In genomic region chr4:119841361-119841760, GRCh38 we compare ENCODE assay signal across 24 cellular contexts.
DNase-seq lines count a peak whose midpoint lies in the region; TF ChIP-seq lines count a peak whose summit lies in the region.
"Had no signal": no experiment of that assay in that cellular context is flagged by ENCODE, and none has a peak within 500 bp of the region (broad histone marks: within the 10 kb centered on the region; RNA-seq: fewer than 3 reads in every experiment).

No MANE protein-coding gene starts in this region.

- H3K4me2 ChIP-seq in GM23248 (ENCODE audit: unreplicated experiment): no peak overlapping the region

- no peaks in the 10 kb centered on the region for H3K79me2 ChIP-seq in GM23248 (ENCODE audit: insufficient read depth)

- DNase-seq in AG08396 (ENCODE audit: low spot score) (peak; percentile 7), GM23248 (peak; percentile 2), HT-29 (ENCODE audit: low spot score) (peak; percentile 43), brain microvascular endothelial cell (peak; percentile 22), WERI-Rb-1 (no peak), SW 1271 (lab: John Stamatoyannopoulos, UW) (no peak), NCI-H2029 treated with DMSO at 0.1 percent for 48 hours (lab: John Stamatoyannopoulos, UW) (no peak), GM13977 (ENCODE audit: low spot score) (no peak)
- DNase-seq: activated CD4-positive, alpha-beta T cell treated with anti-CD3 and anti-CD28 coated beads, Interleukin-2, amount 50 U/mL, for 48 hours; activated effector memory CD4-positive, alpha-beta T cell treated with Interleukin-2 at 50 U/mL for 16 hours; AML-193; CD4-positive, alpha-beta memory T cell; GF-D8; H7; heart right ventricle; left lung; naive thymus-derived CD8-positive, alpha-beta T cell; NCI-H187 treated with DMSO at 0.1 percent for 48 hours; NCI-H69; stimulated activated CD4-positive, alpha-beta T cell treated with anti-CD3 and anti-CD28 coated beads, Interleukin-2, amount 100 ng/mL, for 48 hours; substantia nigra had no signal

- H3K4me3 ChIP-seq in GM23248: no peak overlapping the region
- H3K4me3 ChIP-seq in brain microvascular endothelial cell (ENCODE audit: low read depth, low read length): no peak overlapping the region
- H3K4me3 ChIP-seq in WERI-Rb-1 (ENCODE audit: low read depth, low read length): no peak overlapping the region
- H3K4me3 ChIP-seq: heart right ventricle, left lung, SK-N-MC had no signal

- no peaks in the 10 kb centered on the region for H3K4me1 ChIP-seq in GM23248 (ENCODE audit: insufficient read depth)
- H3K4me1 ChIP-seq: heart right ventricle, left lung had no signal

- no peaks in the 10 kb centered on the region for H3K9me2 ChIP-seq in GM23248 (ENCODE audit: insufficient read depth)

- H3K36me3 ChIP-seq in GM23248 (ENCODE audit: low read depth) (no peaks in the 10 kb centered on the region), brain microvascular endothelial cell (replicated peaks) (no peaks in the 10 kb centered on the region), WERI-Rb-1 (no peaks in the 10 kb centered on the region)
- H3K36me3 ChIP-seq: heart right ventricle, left lung had no signal

- no peaks in the 10 kb centered on the region for H4K20me1 ChIP-seq in GM23248 (ENCODE audit: insufficient read depth)

- H3K27me3 ChIP-seq in GM23248 (replicated peaks; ENCODE audit: insufficient read depth): no peaks in the 10 kb centered on the region
- H3K27me3 ChIP-seq in brain microvascular endothelial cell (replicated peaks): no peaks in the 10 kb centered on the region
- no peaks in the 10 kb centered on the region for H3K27me3 ChIP-seq in WERI-Rb-1 (ENCODE audit: insufficient read depth, low read depth, severe bottlenecking)
- H3K27me3 ChIP-seq: heart right ventricle, left lung had no signal

- no peak for TF ChIP-seq CTCF in brain microvascular endothelial cell (IDR thresholded peaks at IDR 0.05; ENCODE audit: low read depth, low read length, missing control alignments)
- no peak for TF ChIP-seq CTCF in WERI-Rb-1 (IDR thresholded peaks at IDR 0.05; ENCODE audit: low read depth, low read length)
- no peak for TF ChIP-seq CTCF in GM13977 (IDR thresholded peaks at IDR 0.05; ENCODE audit: extremely low read depth, insufficient read depth, missing control alignments)

- H3K9me3 ChIP-seq in GM23248 (ENCODE audit: low read depth) (no peaks in the 10 kb centered on the region), WERI-Rb-1 (ENCODE audit: severe bottlenecking) (no peaks in the 10 kb centered on the region)
- H3K9me3 ChIP-seq: left lung had no signal

- no peak overlapping the region for H2AFZ ChIP-seq in GM23248

- H3K9ac ChIP-seq in GM23248: no peak overlapping the region

- H3K27ac ChIP-seq in GM23248 (no peak overlapping the region), brain microvascular endothelial cell (no peak overlapping the region), WERI-Rb-1 (no peak overlapping the region)
- H3K27ac ChIP-seq: epithelial cell of prostate, heart right ventricle, left lung, RWPE1, SK-N-MC had no signal

- in situ Hi-C loops in GM23248 (cut with MboI): no loop called here
- in situ Hi-C loops in brain microvascular endothelial cell (cut with HindIII; ENCODE audit: low pct_ligation_motif_present, low sequenced_read_pairs): no loop called here
- in situ Hi-C loops in GM13977 (cut with MboI; ENCODE audit: low pct_unique_long_range_greater_than_20kb, low sequenced_read_pairs, unreplicated experiment): no loop called here

- no peaks in the 10 kb centered on the region for H3F3A ChIP-seq in GM23248 (ENCODE audit: insufficient read depth)

Comparison
In these comparisons a context has a peak if more than half of its experiments do, and no peak if none do; other contexts are left out.
1. DNase-seq: peak in AG08396 (single experiment), GM23248 (single experiment), HT-29 (single experiment) and brain microvascular endothelial cell (single experiment); none in WERI-Rb-1 (single experiment), SW 1271 (0 of 2), NCI-H2029 treated with DMSO at 0.1 percent for 48 hours (single experiment) and GM13977 (single experiment).